ENCODE assay signal across 16 cellular contexts in genomic region chr6:149053848-149054558, GRCh38.
DNase-seq lines count a peak whose midpoint lies in the region; ATAC-seq and FAIRE-seq lines count a peak whose summit lies in the region.
"Had no signal": no experiment of that assay in that cellular context is flagged by ENCODE, and none has a peak within 500 bp of the region (broad histone marks: within the 10 kb centered on the region; RNA-seq: fewer than 3 reads in every experiment).

No MANE protein-coding gene starts in this region.

- FAIRE-seq in HTR-8/SVneo (lab: Jason Lieb, UNC): no peak
- FAIRE-seq: D721Med, frontal cortex had no signal

- H3K27me3 Mint-ChIP-seq in effector memory CD8-positive, alpha-beta T cell: no peaks in the 10 kb centered on the region

- peak overlapping the region; percentile 69 to 77 for H3K27ac Mint-ChIP-seq in effector memory CD8-positive, alpha-beta T cell

- no peaks in the 10 kb centered on the region for H3K36me3 Mint-ChIP-seq in effector memory CD8-positive, alpha-beta T cell (ENCODE audit: insufficient read depth)

- intact Hi-C loops in Right ventricle myocardium inferior (cut with DNase I) (no loop called here), left cardiac atrium (cut with DNase I) (no loop called here)

- no peaks in the 10 kb centered on the region for H3K9me3 Mint-ChIP-seq in effector memory CD8-positive, alpha-beta T cell

- no peak overlapping the region for H3K4me3 Mint-ChIP-seq in effector memory CD8-positive, alpha-beta T cell

- DNase-seq in Right ventricle myocardium inferior (ENCODE audit: missing footprints) (no peak), left cardiac atrium (no peak), NCI-H2171 treated with DMSO at 0.1 percent for 48 hours (lab: John Stamatoyannopoulos, UW) (peak; percentile 82), GM19238 (ENCODE audit: insufficient read length, low spot score) (no peak), HTR-8/SVneo (ENCODE audit: insufficient read length, low spot score) (no peak), DMS79 (lab: John Stamatoyannopoulos, UW) (no peak)
- DNase-seq in effector memory CD8-positive, alpha-beta T cell: no peak
- DNase-seq: activated CD8-positive, alpha-beta memory T cell treated with anti-CD3 and anti-CD28 coated beads, Interleukin-2, amount 50 U/mL, for 48 hours; midbrain; OCI-M1; ovary; SK-N-SH; stimulated activated naive CD4-positive, alpha-beta T cell had no signal

- peaks cover 17 to 21% of the 10 kb centered on the region in 2 donors for H3K4me1 Mint-ChIP-seq in effector memory CD8-positive, alpha-beta T cell (ENCODE audit: low read depth in 2 of 2)

- ATAC-seq in Right ventricle myocardium inferior (peak; percentile 10), left cardiac atrium (no peak), GM21515 (IDR thresholded peaks at IDR 0.05; ENCODE audit: unreplicated experiment) (no peak)
- peak; percentile 93 for ATAC-seq in effector memory CD8-positive, alpha-beta T cell (replicated peaks)

Comparison
In these comparisons a context has a peak if more than half of its experiments do, and no peak if none do; other contexts are left out.
1. ATAC-seq: peak in Right ventricle myocardium inferior (single experiment) and effector memory CD8-positive, alpha-beta T cell (single experiment); none in left cardiac atrium (0 of 2) and GM21515 (single experiment).